ENCODE assay signal across 16 cellular contexts in genomic region chr9:98288876-98289275, GRCh38.
"Had no signal": no experiment of that assay in that cellular context is flagged by ENCODE, and none has a peak within 500 bp of the region (broad histone marks: within the 10 kb centered on the region; RNA-seq: fewer than 3 reads in every experiment).

No MANE protein-coding gene starts in this region.

- H3K9me3 ChIP-seq: esophagus muscularis mucosa, left lung, ovary, right lobe of liver had no signal

- H3K4me3 Mint-ChIP-seq: activated naive CD4-positive, alpha-beta T cell treated with anti-CD3 and anti-CD28 coated beads, Interleukin-2, amount 50 U/mL, for 24 hours; naive B cell had no signal

- H3K36me3 Mint-ChIP-seq: activated naive CD4-positive, alpha-beta T cell treated with anti-CD3 and anti-CD28 coated beads, Interleukin-2, amount 50 U/mL, for 24 hours; naive B cell had no signal

- H3K4me1 ChIP-seq: esophagus muscularis mucosa, left lung, right lobe of liver had no signal

- H3K4me3 ChIP-seq: esophagus muscularis mucosa, left lung, ovary, right lobe of liver had no signal

- H3K27ac Mint-ChIP-seq: activated naive CD4-positive, alpha-beta T cell treated with anti-CD3 and anti-CD28 coated beads, Interleukin-2, amount 50 U/mL, for 24 hours; naive B cell had no signal

- DNase-seq: activated CD4-positive, alpha-beta T cell treated with anti-CD3 and anti-CD28 coated beads, Interleukin-2, amount 50 U/mL, for 48 hours; activated gamma-delta T cell; cerebellar nuclear complex; effector CD8-positive, alpha-beta T cell; hippocampal formation; islet precursor cell; left lung; naive B cell; ovary; right lobe of liver; stimulated activated naive CD4-positive, alpha-beta T cell; SW 1271; T-helper 2 cell; WERI-Rb-1 had no signal

- H3K36me3 ChIP-seq: esophagus muscularis mucosa, left lung, ovary, right lobe of liver had no signal

- H3K27me3 ChIP-seq: left lung, ovary, right lobe of liver had no signal

- H3K9me3 Mint-ChIP-seq: activated naive CD4-positive, alpha-beta T cell treated with anti-CD3 and anti-CD28 coated beads, Interleukin-2, amount 50 U/mL, for 24 hours; naive B cell had no signal

- H3K27ac ChIP-seq: esophagus muscularis mucosa, left lung, ovary, right lobe of liver, WERI-Rb-1 had no signal

- H3K4me1 Mint-ChIP-seq: activated naive CD4-positive, alpha-beta T cell treated with anti-CD3 and anti-CD28 coated beads, Interleukin-2, amount 50 U/mL, for 24 hours; naive B cell had no signal

- ATAC-seq: left lung had no signal

- H3K27me3 Mint-ChIP-seq: activated naive CD4-positive, alpha-beta T cell treated with anti-CD3 and anti-CD28 coated beads, Interleukin-2, amount 50 U/mL, for 24 hours had no signal
